Comparison of ENCODE assay signal across 1 cellular context in genomic region chr2:118003396-118003824, GRCh38.
TF ChIP-seq lines count a peak whose summit lies in the region.

No MANE protein-coding gene starts in this region.

TF ChIP-seq in K562, 482 proteins besides CTCF, POLR2A, EP300 and RAD21 (continued from another document):
- TF ChIP-seq, protein P1, sequence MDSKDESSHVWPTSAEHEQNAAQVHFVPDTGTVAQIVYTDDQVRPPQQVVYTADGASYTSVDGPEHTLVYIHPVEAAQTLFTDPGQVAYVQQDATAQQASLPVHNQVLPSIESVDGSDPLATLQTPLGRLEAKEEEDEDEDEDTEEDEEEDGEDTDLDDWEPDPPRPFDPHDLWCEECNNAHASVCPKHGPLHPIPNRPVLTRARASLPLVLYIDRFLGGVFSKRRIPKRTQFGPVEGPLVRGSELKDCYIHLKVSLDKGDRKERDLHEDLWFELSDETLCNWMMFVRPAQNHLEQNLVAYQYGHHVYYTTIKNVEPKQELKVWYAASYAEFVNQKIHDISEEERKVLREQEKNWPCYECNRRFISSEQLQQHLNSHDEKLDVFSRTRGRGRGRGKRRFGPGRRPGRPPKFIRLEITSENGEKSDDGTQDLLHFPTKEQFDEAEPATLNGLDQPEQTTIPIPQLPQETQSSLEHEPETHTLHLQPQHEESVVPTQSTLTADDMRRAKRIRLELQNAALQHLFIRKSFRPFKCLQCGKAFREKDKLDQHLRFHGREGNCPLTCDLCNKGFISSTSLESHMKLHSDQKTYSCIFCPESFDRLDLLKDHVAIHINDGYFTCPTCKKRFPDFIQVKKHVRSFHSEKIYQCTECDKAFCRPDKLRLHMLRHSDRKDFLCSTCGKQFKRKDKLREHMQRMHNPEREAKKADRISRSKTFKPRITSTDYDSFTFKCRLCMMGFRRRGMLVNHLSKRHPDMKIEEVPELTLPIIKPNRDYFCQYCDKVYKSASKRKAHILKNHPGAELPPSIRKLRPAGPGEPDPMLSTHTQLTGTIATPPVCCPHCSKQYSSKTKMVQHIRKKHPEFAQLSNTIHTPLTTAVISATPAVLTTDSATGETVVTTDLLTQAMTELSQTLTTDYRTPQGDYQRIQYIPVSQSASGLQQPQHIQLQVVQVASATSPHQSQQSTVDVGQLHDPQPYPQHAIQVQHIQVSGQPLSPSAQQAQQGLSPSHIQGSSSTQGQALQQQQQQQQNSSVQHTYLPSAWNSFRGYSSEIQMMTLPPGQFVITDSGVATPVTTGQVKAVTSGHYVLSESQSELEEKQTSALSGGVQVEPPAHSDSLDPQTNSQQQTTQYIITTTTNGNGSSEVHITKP (IDR thresholded peaks at IDR 0.05; ENCODE audit: partially characterized antibody), result no peak
- no peak for TF ChIP-seq GABPB2 (CRISPR knock-in tag; conservative IDR thresholded peaks at IDR 0.05)
- no peak for TF ChIP-seq TAF1 (IDR thresholded peaks at IDR 0.05; ENCODE audit: control insufficient read depth, extremely low read depth, insufficient read depth, low read length, severe bottlenecking)
- TF ChIP-seq CREM (IDR thresholded peaks at IDR 0.05; ENCODE audit: low read depth), result no peak
- TF ChIP-seq, protein P2, sequence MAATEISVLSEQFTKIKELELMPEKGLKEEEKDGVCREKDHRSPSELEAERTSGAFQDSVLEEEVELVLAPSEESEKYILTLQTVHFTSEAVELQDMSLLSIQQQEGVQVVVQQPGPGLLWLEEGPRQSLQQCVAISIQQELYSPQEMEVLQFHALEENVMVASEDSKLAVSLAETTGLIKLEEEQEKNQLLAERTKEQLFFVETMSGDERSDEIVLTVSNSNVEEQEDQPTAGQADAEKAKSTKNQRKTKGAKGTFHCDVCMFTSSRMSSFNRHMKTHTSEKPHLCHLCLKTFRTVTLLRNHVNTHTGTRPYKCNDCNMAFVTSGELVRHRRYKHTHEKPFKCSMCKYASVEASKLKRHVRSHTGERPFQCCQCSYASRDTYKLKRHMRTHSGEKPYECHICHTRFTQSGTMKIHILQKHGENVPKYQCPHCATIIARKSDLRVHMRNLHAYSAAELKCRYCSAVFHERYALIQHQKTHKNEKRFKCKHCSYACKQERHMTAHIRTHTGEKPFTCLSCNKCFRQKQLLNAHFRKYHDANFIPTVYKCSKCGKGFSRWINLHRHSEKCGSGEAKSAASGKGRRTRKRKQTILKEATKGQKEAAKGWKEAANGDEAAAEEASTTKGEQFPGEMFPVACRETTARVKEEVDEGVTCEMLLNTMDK (IDR thresholded peaks at IDR 0.05; ENCODE audit: borderline replicate concordance, insufficient read depth, low read depth, low read length, poor library complexity, severe bottlenecking), result peak; percentile 53
- TF ChIP-seq ZNF174 (CRISPR knock-in tag; IDR thresholded peaks at IDR 0.05), result no peak
- TF ChIP-seq, protein P3, sequence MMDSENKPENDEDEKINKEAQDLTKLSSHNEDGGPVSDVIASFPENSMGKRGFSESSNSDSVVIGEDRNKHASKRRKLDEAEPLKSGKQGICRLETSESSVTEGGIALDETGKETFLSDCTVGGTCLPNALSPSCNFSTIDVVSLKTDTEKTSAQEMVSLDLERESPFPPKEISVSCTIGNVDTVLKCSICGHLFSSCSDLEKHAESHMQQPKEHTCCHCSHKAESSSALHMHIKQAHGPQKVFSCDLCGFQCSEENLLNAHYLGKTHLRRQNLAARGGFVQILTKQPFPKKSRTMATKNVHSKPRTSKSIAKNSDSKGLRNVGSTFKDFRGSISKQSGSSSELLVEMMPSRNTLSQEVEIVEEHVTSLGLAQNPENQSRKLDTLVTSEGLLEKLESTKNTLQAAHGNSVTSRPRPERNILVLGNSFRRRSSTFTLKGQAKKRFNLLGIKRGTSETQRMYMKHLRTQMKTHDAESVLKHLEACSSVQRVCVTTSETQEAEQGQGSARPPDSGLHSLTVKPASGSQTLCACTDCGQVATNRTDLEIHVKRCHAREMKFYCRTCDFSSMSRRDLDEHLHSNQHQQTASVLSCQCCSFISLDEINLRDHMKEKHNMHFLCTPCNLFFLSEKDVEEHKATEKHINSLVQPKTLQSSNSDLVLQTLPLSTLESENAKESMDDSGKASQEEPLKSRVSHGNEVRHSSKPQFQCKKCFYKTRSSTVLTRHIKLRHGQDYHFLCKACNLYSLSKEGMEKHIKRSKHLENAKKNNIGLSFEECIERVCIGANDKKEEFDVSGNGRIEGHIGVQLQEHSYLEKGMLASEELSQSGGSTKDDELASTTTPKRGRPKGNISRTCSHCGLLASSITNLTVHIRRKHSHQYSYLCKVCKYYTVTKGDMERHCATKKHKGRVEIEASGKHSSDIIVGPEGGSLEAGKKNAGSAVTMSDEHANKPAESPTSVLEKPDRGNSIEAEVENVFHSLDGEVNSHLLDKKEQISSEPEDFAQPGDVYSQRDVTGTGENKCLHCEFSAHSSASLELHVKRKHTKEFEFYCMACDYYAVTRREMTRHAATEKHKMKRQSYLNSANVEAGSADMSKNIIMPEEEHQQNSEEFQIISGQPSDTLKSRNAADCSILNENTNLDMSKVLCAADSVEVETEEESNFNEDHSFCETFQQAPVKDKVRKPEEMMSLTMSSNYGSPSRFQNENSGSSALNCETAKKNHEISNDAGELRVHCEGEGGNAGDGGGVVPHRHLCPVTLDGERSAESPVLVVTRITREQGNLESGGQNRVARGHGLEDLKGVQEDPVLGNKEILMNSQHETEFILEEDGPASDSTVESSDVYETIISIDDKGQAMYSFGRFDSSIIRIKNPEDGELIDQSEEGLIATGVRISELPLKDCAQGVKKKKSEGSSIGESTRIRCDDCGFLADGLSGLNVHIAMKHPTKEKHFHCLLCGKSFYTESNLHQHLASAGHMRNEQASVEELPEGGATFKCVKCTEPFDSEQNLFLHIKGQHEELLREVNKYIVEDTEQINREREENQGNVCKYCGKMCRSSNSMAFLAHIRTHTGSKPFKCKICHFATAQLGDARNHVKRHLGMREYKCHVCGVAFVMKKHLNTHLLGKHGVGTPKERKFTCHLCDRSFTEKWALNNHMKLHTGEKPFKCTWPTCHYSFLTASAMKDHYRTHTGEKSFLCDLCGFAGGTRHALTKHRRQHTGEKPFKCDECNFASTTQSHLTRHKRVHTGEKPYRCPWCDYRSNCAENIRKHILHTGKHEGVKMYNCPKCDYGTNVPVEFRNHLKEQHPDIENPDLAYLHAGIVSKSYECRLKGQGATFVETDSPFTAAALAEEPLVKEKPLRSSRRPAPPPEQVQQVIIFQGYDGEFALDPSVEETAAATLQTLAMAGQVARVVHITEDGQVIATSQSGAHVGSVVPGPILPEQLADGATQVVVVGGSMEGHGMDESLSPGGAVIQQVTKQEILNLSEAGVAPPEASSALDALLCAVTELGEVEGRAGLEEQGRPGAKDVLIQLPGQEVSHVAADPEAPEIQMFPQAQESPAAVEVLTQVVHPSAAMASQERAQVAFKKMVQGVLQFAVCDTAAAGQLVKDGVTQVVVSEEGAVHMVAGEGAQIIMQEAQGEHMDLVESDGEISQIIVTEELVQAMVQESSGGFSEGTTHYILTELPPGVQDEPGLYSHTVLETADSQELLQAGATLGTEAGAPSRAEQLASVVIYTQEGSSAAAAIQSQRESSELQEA (IDR thresholded peaks at IDR 0.05; ENCODE audit: low read depth), result no peak
- TF ChIP-seq, protein P4, sequence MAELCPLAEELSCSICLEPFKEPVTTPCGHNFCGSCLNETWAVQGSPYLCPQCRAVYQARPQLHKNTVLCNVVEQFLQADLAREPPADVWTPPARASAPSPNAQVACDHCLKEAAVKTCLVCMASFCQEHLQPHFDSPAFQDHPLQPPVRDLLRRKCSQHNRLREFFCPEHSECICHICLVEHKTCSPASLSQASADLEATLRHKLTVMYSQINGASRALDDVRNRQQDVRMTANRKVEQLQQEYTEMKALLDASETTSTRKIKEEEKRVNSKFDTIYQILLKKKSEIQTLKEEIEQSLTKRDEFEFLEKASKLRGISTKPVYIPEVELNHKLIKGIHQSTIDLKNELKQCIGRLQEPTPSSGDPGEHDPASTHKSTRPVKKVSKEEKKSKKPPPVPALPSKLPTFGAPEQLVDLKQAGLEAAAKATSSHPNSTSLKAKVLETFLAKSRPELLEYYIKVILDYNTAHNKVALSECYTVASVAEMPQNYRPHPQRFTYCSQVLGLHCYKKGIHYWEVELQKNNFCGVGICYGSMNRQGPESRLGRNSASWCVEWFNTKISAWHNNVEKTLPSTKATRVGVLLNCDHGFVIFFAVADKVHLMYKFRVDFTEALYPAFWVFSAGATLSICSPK (IDR thresholded peaks at IDR 0.05; ENCODE audit: borderline replicate concordance), result no peak
- TF ChIP-seq TOE1 (IDR thresholded peaks at IDR 0.05; ENCODE audit: borderline replicate concordance), result peak; percentile 79
- TF ChIP-seq TOE1 (CRISPR knock-in tag; IDR thresholded peaks at IDR 0.05; ENCODE audit: borderline replicate concordance, low read depth), result no peak
- TF ChIP-seq SNRNP70 (optimal IDR thresholded peaks at IDR 0.05; ENCODE audit: low read depth, low read length), result no peak
- TF ChIP-seq FOXK2 (conservative IDR thresholded peaks at IDR 0.05 in 1 of 2, IDR thresholded peaks at IDR 0.05 in 1 of 2; ENCODE audit: low read depth in 2 of 2), result peak in 1 of 2 experiments; percentile 56; a peak in 1 of 4 replicates
- TF ChIP-seq, protein P5, sequence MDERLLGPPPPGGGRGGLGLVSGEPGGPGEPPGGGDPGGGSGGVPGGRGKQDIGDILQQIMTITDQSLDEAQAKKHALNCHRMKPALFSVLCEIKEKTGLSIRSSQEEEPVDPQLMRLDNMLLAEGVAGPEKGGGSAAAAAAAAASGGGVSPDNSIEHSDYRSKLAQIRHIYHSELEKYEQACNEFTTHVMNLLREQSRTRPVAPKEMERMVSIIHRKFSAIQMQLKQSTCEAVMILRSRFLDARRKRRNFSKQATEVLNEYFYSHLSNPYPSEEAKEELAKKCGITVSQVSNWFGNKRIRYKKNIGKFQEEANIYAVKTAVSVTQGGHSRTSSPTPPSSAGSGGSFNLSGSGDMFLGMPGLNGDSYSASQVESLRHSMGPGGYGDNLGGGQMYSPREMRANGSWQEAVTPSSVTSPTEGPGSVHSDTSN (CRISPR knock-in tag; IDR thresholded peaks at IDR 0.05; ENCODE audit: low read depth), result no peak
- TF ChIP-seq, protein P5 (tag; conservative IDR thresholded peaks at IDR 0.05; ENCODE audit: low read depth), result no peak
- TF ChIP-seq MECOM (CRISPR knock-in tag; IDR thresholded peaks at IDR 0.05), result no peak
- no peak for TF ChIP-seq SETDB1 (IDR thresholded peaks at IDR 0.05; ENCODE audit: low read length)
- TF ChIP-seq ZNF165 (CRISPR knock-in tag; IDR thresholded peaks at IDR 0.05; ENCODE audit: borderline replicate concordance), result no peak
- no peak for TF ChIP-seq POU5F1 (IDR thresholded peaks at IDR 0.05; ENCODE audit: borderline replicate concordance, low read depth, low read length, partially characterized antibody)
- TF ChIP-seq MTA1 (IDR thresholded peaks at IDR 0.05; ENCODE audit: borderline replicate concordance), result no peak
- TF ChIP-seq SNIP1 (IDR thresholded peaks at IDR 0.05; ENCODE audit: low read depth), result no peak
